Comparison of ENCODE assay signal across 1 cellular context in the genomic region with DNA sequence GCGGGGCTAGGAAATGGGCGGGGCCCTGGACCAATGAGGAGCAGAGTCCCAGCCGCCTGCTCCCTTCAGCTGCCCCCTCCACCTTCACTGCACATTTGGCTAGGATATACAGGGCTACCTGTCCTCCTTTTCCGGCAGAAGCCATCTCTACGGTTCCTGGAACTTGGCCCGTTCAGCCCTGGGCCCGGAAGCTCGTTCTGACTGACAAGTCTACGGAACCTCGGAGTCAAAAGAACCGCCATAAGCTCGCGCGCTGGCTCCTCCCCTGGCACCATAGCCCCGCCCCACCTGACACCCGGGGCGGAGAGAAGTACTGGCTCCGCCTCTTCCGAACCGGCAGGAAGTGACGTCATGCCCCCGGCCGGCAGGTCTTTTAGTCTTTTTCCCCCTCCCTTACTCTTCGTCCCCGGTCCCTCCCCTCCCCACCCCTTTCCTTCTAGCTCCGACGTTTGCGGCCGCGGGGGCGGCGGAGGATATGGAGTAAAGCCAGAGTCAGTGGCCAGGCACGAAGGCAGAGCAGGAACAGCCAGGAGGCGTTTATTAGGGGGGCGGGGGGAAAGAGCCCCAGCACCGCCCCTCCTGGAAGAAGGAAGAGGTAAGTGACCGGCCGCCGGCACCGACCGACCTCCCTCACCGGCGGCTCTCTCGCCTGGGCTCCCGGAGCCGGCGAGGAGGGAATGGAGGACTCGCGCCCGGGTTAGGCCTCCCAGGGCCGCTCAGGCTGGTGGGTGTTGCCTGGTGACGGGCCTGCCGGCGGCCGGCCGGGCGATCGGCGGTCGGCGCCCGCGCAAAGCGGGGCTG.
TF ChIP-seq lines count a peak whose summit lies in the region.

Gene DEPDC4, minus strand, starts transcription at position 278 of the 801 bp plus-strand sequence. Its CDS starts 3 bp downstream, at position 275.
Gene SCYL2, plus strand, starts transcription at position 376 of the 801 bp plus-strand sequence. CDS start 15,794 bp downstream, outside the sequence.

TF ChIP-seq in HepG2, 621 proteins besides CTCF, POLR2A, EP300 and RAD21 (continued from another document and continues in another):
- TF ChIP-seq PBX2 (CRISPR knock-in tag; IDR thresholded peaks at IDR 0.05): peak; percentile 62
- TF ChIP-seq ARNTL (CRISPR knock-in tag; IDR thresholded peaks at IDR 0.05): no peak
- TF ChIP-seq CAMTA2 (CRISPR knock-in tag; IDR thresholded peaks at IDR 0.05; ENCODE audit: borderline replicate concordance): no peak; the same call in 1 of the 2 replicates
- no peak for TF ChIP-seq RBM39 (IDR thresholded peaks at IDR 0.05; ENCODE audit: low read depth, low read length, poor library complexity, severe bottlenecking)
- TF ChIP-seq, protein P1, sequence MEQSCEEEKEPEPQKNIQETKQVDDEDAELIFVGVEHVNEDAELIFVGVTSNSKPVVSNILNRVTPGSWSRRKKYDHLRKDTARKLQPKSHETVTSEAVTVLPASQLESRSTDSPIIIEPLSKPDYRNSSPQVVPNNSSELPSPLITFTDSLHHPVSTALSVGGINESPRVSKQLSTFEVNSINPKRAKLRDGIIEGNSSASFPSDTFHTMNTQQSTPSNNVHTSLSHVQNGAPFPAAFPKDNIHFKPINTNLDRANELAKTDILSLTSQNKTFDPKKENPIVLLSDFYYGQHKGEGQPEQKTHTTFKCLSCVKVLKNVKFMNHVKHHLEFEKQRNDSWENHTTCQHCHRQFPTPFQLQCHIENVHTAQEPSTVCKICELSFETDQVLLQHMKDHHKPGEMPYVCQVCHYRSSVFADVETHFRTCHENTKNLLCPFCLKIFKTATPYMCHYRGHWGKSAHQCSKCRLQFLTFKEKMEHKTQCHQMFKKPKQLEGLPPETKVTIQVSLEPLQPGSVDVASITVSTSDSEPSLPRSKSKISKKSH (CRISPR knock-in tag; IDR thresholded peaks at IDR 0.05; ENCODE audit: borderline replicate concordance): peak; percentile 51; the same call in 1 of the 2 replicates
- TF ChIP-seq PHF8 (CRISPR knock-in tag; IDR thresholded peaks at IDR 0.05): peak; percentile 72
- TF ChIP-seq, protein P2, sequence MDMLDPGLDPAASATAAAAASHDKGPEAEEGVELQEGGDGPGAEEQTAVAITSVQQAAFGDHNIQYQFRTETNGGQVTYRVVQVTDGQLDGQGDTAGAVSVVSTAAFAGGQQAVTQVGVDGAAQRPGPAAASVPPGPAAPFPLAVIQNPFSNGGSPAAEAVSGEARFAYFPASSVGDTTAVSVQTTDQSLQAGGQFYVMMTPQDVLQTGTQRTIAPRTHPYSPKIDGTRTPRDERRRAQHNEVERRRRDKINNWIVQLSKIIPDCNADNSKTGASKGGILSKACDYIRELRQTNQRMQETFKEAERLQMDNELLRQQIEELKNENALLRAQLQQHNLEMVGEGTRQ (IDR thresholded peaks at IDR 0.05; ENCODE audit: low read depth, low read length): no peak
- TF ChIP-seq, protein P2 (CRISPR knock-in tag; IDR thresholded peaks at IDR 0.05; ENCODE audit: borderline replicate concordance): no peak
- peak; percentile 73; the same call in 1 of the 2 replicates for TF ChIP-seq ZC3H13 (CRISPR knock-in tag; IDR thresholded peaks at IDR 0.05)
- TF ChIP-seq, protein P3, sequence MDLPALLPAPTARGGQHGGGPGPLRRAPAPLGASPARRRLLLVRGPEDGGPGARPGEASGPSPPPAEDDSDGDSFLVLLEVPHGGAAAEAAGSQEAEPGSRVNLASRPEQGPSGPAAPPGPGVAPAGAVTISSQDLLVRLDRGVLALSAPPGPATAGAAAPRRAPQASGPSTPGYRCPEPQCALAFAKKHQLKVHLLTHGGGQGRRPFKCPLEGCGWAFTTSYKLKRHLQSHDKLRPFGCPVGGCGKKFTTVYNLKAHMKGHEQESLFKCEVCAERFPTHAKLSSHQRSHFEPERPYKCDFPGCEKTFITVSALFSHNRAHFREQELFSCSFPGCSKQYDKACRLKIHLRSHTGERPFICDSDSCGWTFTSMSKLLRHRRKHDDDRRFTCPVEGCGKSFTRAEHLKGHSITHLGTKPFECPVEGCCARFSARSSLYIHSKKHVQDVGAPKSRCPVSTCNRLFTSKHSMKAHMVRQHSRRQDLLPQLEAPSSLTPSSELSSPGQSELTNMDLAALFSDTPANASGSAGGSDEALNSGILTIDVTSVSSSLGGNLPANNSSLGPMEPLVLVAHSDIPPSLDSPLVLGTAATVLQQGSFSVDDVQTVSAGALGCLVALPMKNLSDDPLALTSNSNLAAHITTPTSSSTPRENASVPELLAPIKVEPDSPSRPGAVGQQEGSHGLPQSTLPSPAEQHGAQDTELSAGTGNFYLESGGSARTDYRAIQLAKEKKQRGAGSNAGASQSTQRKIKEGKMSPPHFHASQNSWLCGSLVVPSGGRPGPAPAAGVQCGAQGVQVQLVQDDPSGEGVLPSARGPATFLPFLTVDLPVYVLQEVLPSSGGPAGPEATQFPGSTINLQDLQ (CRISPR knock-in tag; IDR thresholded peaks at IDR 0.05): 0 out of 2 replicates have a peak, but pooled peaks have one; percentile 54
- TF ChIP-seq ZNF275 (CRISPR knock-in tag; IDR thresholded peaks at IDR 0.05; ENCODE audit: borderline replicate concordance): 0 out of 2 replicates have a peak, but pooled peaks have one; percentile 36
- TF ChIP-seq RFX1 (IDR thresholded peaks at IDR 0.05): no peak
- TF ChIP-seq IKZF4 (CRISPR knock-in tag; IDR thresholded peaks at IDR 0.05; ENCODE audit: borderline replicate concordance, low read depth, not compliant biosample characterization): no peak
- TF ChIP-seq TGIF2 (CRISPR knock-in tag; IDR thresholded peaks at IDR 0.05): peak; percentile 10; the same call in 1 of the 2 replicates
- no peak for TF ChIP-seq NFKB2 (CRISPR knock-in tag; IDR thresholded peaks at IDR 0.05; ENCODE audit: borderline replicate concordance)
- 0 out of 2 replicates have a peak, but pooled peaks have one; percentile 23 for TF ChIP-seq IRF1 (CRISPR knock-in tag; IDR thresholded peaks at IDR 0.05; ENCODE audit: low read depth)
- TF ChIP-seq POGZ (CRISPR knock-in tag; IDR thresholded peaks at IDR 0.05): 0 out of 2 replicates have a peak, but pooled peaks have one; percentile 7
- TF ChIP-seq ZNF720 (CRISPR knock-in tag; IDR thresholded peaks at IDR 0.05): no peak
- TF ChIP-seq JUN (CRISPR knock-in tag; IDR thresholded peaks at IDR 0.05): peak; percentile 72; the same call in 1 of the 2 replicates
- TF ChIP-seq ZNF7 (CRISPR knock-in tag; IDR thresholded peaks at IDR 0.05): no peak
- no peak for TF ChIP-seq CBX2 (IDR thresholded peaks at IDR 0.05; ENCODE audit: low read depth, low read length)
- TF ChIP-seq CBX2 (CRISPR knock-in tag; IDR thresholded peaks at IDR 0.05; ENCODE audit: low read depth): no peak
- TF ChIP-seq GATA4 (IDR thresholded peaks at IDR 0.05; ENCODE audit: borderline replicate concordance, low read depth): no peak
- TF ChIP-seq HNRNPLL (IDR thresholded peaks at IDR 0.05; ENCODE audit: low read depth, low read length, poor library complexity, severe bottlenecking): peak; percentile 98
- no peak for TF ChIP-seq RORA (CRISPR knock-in tag; IDR thresholded peaks at IDR 0.05)
- TF ChIP-seq SATB2 (CRISPR knock-in tag; IDR thresholded peaks at IDR 0.05): no peak
- no peak for TF ChIP-seq ZNF790 (CRISPR knock-in tag; IDR thresholded peaks at IDR 0.05; ENCODE audit: borderline replicate concordance)
- TF ChIP-seq NFE2L1 (CRISPR knock-in tag; IDR thresholded peaks at IDR 0.05; ENCODE audit: borderline replicate concordance): no peak
- TF ChIP-seq, protein P4, sequence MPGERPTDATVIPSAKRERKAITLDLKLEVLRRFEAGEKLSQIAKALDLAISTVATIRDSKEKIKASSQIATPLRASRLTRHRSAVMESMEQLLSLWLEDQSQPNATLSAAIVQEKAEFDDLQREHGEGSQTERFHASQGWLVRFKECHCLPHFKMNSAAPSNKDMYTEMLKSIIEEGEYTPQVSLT (CRISPR knock-in tag; IDR thresholded peaks at IDR 0.05; ENCODE audit: borderline replicate concordance, low read depth): no peak
- no peak for TF ChIP-seq ZNF383 (CRISPR knock-in tag; IDR thresholded peaks at IDR 0.05; ENCODE audit: borderline replicate concordance)
- TF ChIP-seq, protein P5, sequence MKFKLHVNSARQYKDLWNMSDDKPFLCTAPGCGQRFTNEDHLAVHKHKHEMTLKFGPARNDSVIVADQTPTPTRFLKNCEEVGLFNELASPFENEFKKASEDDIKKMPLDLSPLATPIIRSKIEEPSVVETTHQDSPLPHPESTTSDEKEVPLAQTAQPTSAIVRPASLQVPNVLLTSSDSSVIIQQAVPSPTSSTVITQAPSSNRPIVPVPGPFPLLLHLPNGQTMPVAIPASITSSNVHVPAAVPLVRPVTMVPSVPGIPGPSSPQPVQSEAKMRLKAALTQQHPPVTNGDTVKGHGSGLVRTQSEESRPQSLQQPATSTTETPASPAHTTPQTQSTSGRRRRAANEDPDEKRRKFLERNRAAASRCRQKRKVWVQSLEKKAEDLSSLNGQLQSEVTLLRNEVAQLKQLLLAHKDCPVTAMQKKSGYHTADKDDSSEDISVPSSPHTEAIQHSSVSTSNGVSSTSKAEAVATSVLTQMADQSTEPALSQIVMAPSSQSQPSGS (CRISPR knock-in tag; IDR thresholded peaks at IDR 0.05): peak; percentile 75
- TF ChIP-seq ZNF280D (CRISPR knock-in tag; IDR thresholded peaks at IDR 0.05): no peak
- TF ChIP-seq ATF7-NPFF (CRISPR knock-in tag; IDR thresholded peaks at IDR 0.05; ENCODE audit: low read depth): 0 out of 2 replicates have a peak, but pooled peaks have one; percentile 45
- TF ChIP-seq ARNT2 (CRISPR knock-in tag; IDR thresholded peaks at IDR 0.05; ENCODE audit: low read depth): peak; percentile 79
- TF ChIP-seq ZNF230 (CRISPR knock-in tag; IDR thresholded peaks at IDR 0.05): no peak
- no peak for TF ChIP-seq MATR3 (CRISPR knock-in tag; IDR thresholded peaks at IDR 0.05)
- peak; percentile 83 for TF ChIP-seq ATF1 (CRISPR knock-in tag; IDR thresholded peaks at IDR 0.05)
- TF ChIP-seq, protein P6, sequence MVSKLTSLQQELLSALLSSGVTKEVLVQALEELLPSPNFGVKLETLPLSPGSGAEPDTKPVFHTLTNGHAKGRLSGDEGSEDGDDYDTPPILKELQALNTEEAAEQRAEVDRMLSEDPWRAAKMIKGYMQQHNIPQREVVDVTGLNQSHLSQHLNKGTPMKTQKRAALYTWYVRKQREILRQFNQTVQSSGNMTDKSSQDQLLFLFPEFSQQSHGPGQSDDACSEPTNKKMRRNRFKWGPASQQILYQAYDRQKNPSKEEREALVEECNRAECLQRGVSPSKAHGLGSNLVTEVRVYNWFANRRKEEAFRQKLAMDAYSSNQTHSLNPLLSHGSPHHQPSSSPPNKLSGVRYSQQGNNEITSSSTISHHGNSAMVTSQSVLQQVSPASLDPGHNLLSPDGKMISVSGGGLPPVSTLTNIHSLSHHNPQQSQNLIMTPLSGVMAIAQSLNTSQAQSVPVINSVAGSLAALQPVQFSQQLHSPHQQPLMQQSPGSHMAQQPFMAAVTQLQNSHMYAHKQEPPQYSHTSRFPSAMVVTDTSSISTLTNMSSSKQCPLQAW (CRISPR knock-in tag; IDR thresholded peaks at IDR 0.05): peak; percentile 77
- TF ChIP-seq NFATC3 (CRISPR knock-in tag; IDR thresholded peaks at IDR 0.05): no peak
